Comparison of ENCODE assay signal across 9 cellular contexts in the genomic region with DNA sequence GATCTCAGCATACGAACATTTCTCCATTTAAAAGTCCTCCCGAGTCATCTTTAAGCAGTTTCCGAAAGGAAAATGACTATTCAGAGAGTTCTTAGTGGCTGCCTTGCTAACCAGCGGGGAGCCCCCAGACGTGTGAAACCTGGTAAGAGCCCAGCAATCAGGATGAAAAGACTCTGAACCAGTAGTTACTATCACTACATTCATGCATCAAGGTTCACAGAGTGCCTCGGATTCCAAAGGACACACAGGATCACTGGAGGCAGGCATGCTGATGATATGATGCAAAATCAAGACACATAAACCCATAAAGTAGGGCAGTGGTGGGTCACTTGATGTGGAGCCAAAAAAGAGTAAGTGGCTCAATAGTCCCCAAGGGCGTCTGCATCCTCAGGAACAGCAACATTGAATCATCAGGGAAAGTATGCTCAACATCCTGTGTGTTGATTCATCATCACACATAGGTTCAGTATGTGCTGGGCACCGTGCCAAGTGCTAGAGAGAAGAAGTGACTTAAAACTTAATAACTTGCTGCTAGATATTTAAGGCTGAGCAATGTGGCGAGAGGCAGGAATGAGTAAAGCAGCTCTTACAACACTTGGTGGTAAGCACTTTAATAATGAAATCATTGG. TPM values are rescaled to one million over a fixed set of nuclear protein-coding genes. Genes with fewer than 3 reads are reported as not detected.
DNase-seq lines count a peak whose midpoint lies in the region; ATAC-seq, FAIRE-seq and TF ChIP-seq lines count a peak whose summit lies in the region.
"Had no signal": no experiment of that assay in that cellular context is flagged by ENCODE, and none has a peak within 500 bp of the region (broad histone marks: within the 10 kb centered on the region; RNA-seq: fewer than 3 reads in every experiment).

No MANE protein-coding gene starts in this region.

- TF ChIP-seq RAD21 in A549 (conservative IDR thresholded peaks at IDR 0.05 in 1 of 2, IDR thresholded peaks at IDR 0.05 in 1 of 2) = peak in 1 of 2 experiments; percentile 9; a peak in 1 of 5 replicates

- POLR2A ChIA-PET in A549 (lab: Yijun Ruan, JAX) (interaction anchor here (1.1 to 1.4 kb wide), 3 partner anchors 22 to 52 kb away, joined by 3 to 10 read pairs (median 4); no protein-coding TSS in a partner anchor), RWPE1 (lab: Yijun Ruan, JAX; ENCODE audit: low non-redundant PET) (no interaction called here)

- peak; percentile 81 to 89 for ATAC-seq in A549
- ATAC-seq in GM21619 (IDR thresholded peaks at IDR 0.05; ENCODE audit: unreplicated experiment) = peak; percentile 65
- peak; percentile 77 for ATAC-seq in gastroesophageal sphincter
- ATAC-seq in psoas muscle = peak in 3 of 4 donors; percentile 67 to 84 (median 82)
- ATAC-seq in HG02678 (IDR thresholded peaks at IDR 0.05; ENCODE audit: unreplicated experiment) = no peak
- no peak for ATAC-seq in HG02759 (IDR thresholded peaks at IDR 0.05; ENCODE audit: unreplicated experiment)

- no peaks in the 10 kb centered on the region for H3K36me3 ChIP-seq in gastroesophageal sphincter
- H3K36me3 ChIP-seq in psoas muscle (ENCODE audit: insufficient read depth in 1 of 2, low read depth in 1 of 2) = no peaks in the 10 kb centered on the region

- DNase-seq in A549 (ENCODE audit: low read depth in 1 of 2, low spot score in 1 of 2) (peak; percentile 92 to 99), RWPE1 (ENCODE audit: low spot score) (peak; percentile 97), psoas muscle (peak; percentile 84 to 89)
- DNase-seq in activated gamma-delta T cell treated with anti-CD3 and anti-CD28 coated beads, Interleukin-2, amount 50 U/mL, for 16 hours (ENCODE audit: low read depth) = peak; percentile 34

- peak; percentile 87 to 93; a peak in 4 of 5 replicates for TF ChIP-seq EP300 in A549 (IDR thresholded peaks at IDR 0.05)
- TF ChIP-seq EP300 in gastroesophageal sphincter (IDR thresholded peaks at IDR 0.05) = no peak

- CTCF ChIA-PET in A549 (lab: Yijun Ruan, JAX) (interaction anchor here (1.0 to 2.4 kb wide), 4 partner anchors 45 to 73 kb away, joined by 3 to 14 read pairs (median 3); no protein-coding TSS in a partner anchor), RWPE1 (lab: Yijun Ruan, JAX) (interaction anchor here (0.5 to 1.6 kb wide), 3 partner anchors 11 to 71 kb away, joined by 3 to 5 read pairs (median 3); no protein-coding TSS in a partner anchor)

- H3K4me3 ChIP-seq in A549 (peak overlapping the region; percentile 45), gastroesophageal sphincter (no peak overlapping the region), psoas muscle (no peak overlapping the region)

- FAIRE-seq in A549 (lab: Jason Lieb, UNC) = peak; percentile 87
- FAIRE-seq: G401.6 had no signal

- intact Hi-C loops in psoas muscle (cut with DNase I) = no loop called here

- WGBS in A549 (ENCODE audit: missing lambda C conversion rate) = under 1% methylated on average over 9 of the region's 9 CpGs
- 15 to 18% methylated on average over 6 to 9 of the region's 9 CpGs for WGBS in gastroesophageal sphincter (ENCODE audit: low coverage in 1 of 2), 2 donors
- WGBS in psoas muscle, 3 donors = 38 to 43% (median 41%) methylated on average over 9 of the region's 9 CpGs

- H3K27ac ChIP-seq in A549 = peak overlapping the region; percentile 93 to 98
- H3K27ac ChIP-seq in RWPE1 = peak overlapping the region; percentile 93
- H3K27ac ChIP-seq in gastroesophageal sphincter = peak overlapping the region in 2 of 4 donors; percentile 69 to 80
- H3K27ac ChIP-seq in psoas muscle = no peak overlapping the region

- TF ChIP-seq CTCF in A549 (IDR thresholded peaks at IDR 0.05) (no peak), RWPE1 (conservative IDR thresholded peaks at IDR 0.05; ENCODE audit: low read depth) (no peak), gastroesophageal sphincter (IDR thresholded peaks at IDR 0.05) (no peak), psoas muscle (IDR thresholded peaks at IDR 0.05) (no peak)

- peaks cover 10% of the 10 kb centered on the region for H3K27me3 ChIP-seq in gastroesophageal sphincter
- H3K27me3 ChIP-seq in psoas muscle (ENCODE audit: insufficient read depth in 3 of 3, low read length in 2 of 3) = no peaks in the 10 kb centered on the region

- H3K4me2 ChIP-seq in A549 = peak overlapping the region; percentile 81

- peaks cover 2% of the 10 kb centered on the region; the same call in 1 of the 3 replicates for H3K9me3 ChIP-seq in A549
- H3K9me3 ChIP-seq in gastroesophageal sphincter = no peaks in the 10 kb centered on the region
- H3K9me3 ChIP-seq in psoas muscle = no peaks in the 10 kb centered on the region

- H3K4me1 ChIP-seq in A549 (peaks cover 45% of the 10 kb centered on the region), gastroesophageal sphincter (peaks cover 0 to 8% (median 0%) of the 10 kb centered on the region in 3 donors), psoas muscle (no peaks in the 10 kb centered on the region)

- TF ChIP-seq POLR2A in A549 (IDR thresholded peaks at IDR 0.05; ENCODE audit: low read length) = no peak
- no peak for TF ChIP-seq POLR2A in gastroesophageal sphincter (IDR thresholded peaks at IDR 0.05)

TF ChIP-seq in A549, 52 proteins besides CTCF, POLR2A, EP300 and RAD21 (continues in another document):
- TF ChIP-seq FOSL2 (IDR thresholded peaks at IDR 0.05) (peak; percentile 99), FOSL2 (CRISPR knock-in tag; IDR thresholded peaks at IDR 0.05) (peak; percentile 98), PBX3 (IDR thresholded peaks at IDR 0.05) (peak; percentile 67; the same call in 1 of the 2 replicates), JUNB (IDR thresholded peaks at IDR 0.05) (peak; percentile 98), ZSCAN20 (CRISPR knock-in tag; IDR thresholded peaks at IDR 0.05) (no peak), EHF (CRISPR knock-in tag; IDR thresholded peaks at IDR 0.05) (no peak), GATA3 (IDR thresholded peaks at IDR 0.05; ENCODE audit: borderline replicate concordance) (peak; percentile 97), MYC (IDR thresholded peaks at IDR 0.05; ENCODE audit: borderline replicate concordance, low read length) (0 out of 2 replicates have a peak, but pooled peaks have one; percentile 11), RCOR1 (IDR thresholded peaks at IDR 0.05; ENCODE audit: low read depth, low read length) (no peak), HES2 (IDR thresholded peaks at IDR 0.05) (peak; percentile 58; the same call in 1 of the 2 replicates), HOXB5 (CRISPR knock-in tag; IDR thresholded peaks at IDR 0.05) (no peak), JUN (IDR thresholded peaks at IDR 0.05) (peak; percentile 94 to 99), MAFK (IDR thresholded peaks at IDR 0.05; ENCODE audit: partially characterized antibody) (peak; percentile 1), HDAC2 (IDR thresholded peaks at IDR 0.05) (no peak), RARB (CRISPR knock-in tag; IDR thresholded peaks at IDR 0.05) (peak; percentile 34; the same call in 1 of the 2 replicates), MAZ (IDR thresholded peaks at IDR 0.05; ENCODE audit: borderline replicate concordance, low read depth, low read length) (no peak), ZFP36 (IDR thresholded peaks at IDR 0.05; ENCODE audit: borderline replicate concordance, partially characterized antibody) (no peak), SREBF2 (IDR thresholded peaks at IDR 0.05) (no peak), ZC3H11A (IDR thresholded peaks at IDR 0.05) (no peak), CEBPB (IDR thresholded peaks at IDR 0.05) (peak in 1 of 2 experiments; percentile 93; a peak in 3 of 4 replicates), POLR2AphosphoS2 (conservative IDR thresholded peaks at IDR 0.05; ENCODE audit: low read length) (no peak)
- TF ChIP-seq, protein P1, sequence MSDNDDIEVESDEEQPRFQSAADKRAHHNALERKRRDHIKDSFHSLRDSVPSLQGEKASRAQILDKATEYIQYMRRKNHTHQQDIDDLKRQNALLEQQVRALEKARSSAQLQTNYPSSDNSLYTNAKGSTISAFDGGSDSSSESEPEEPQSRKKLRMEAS (IDR thresholded peaks at IDR 0.05) = peak; percentile 86

RNA-seq across cellular contexts. Expression of gene CCL20, which starts 4.4 kb away (rescaled TPM):
- polyA plus RNA-seq in A549 (2011; rRNA removed) (3.4 and 6.5 TPM in 2 replicates), A549 (2017; fragmentation: RNase III; extraction: RNeasy Plus Mini Kit Qiagen cat#74134 plus additional on column Dnase treatment) (0.43 to 1.1 TPM (median 0.45 TPM) in 3 replicates), psoas muscle (under 1 TPM in 2 of 3 donors, not detected in 1; 0.18 to 0.36 TPM)
- polyA plus RNA-seq in A549 (2012; cell fraction: cytosol; rRNA removed) = 0.57 and 1.3 TPM in 2 replicates
- 0.18 and 0.47 TPM in 2 replicates for polyA plus RNA-seq in A549 (2012; cell fraction: nucleus; rRNA removed)
- polyA minus RNA-seq in A549 (2011; rRNA and poly(A)+ RNA removed) = 1.8 and 2.7 TPM in 2 replicates
- total RNA-seq in gastroesophageal sphincter (1 to 10 TPM in 1 of 4 donors, not detected in 3; 3.1 TPM), psoas muscle (under 1 TPM in 2 of 4 donors, not detected in 2; 0.59 to 0.92 TPM)

RNA-seq across cellular contexts. Expression of gene DAW1, which starts 53.4 kb away (rescaled TPM):
- 2.2 and 2.7 TPM in 2 replicates for polyA plus RNA-seq in A549 (2011; rRNA removed)
- polyA plus RNA-seq in A549 (2012; cell fraction: cytosol; rRNA removed) = 1.1 and 1.2 TPM in 2 replicates
- polyA plus RNA-seq in A549 (2012; cell fraction: nucleus; rRNA removed) = 0.54 and 0.56 TPM in 2 replicates
- polyA plus RNA-seq in A549 (2017; fragmentation: RNase III; extraction: RNeasy Plus Mini Kit Qiagen cat#74134 plus additional on column Dnase treatment) = 1.1 to 2.0 TPM (median 1.3 TPM) in 3 replicates
- 0.83 and 0.91 TPM in 2 replicates for polyA minus RNA-seq in A549 (2011; rRNA and poly(A)+ RNA removed)
- total RNA-seq in gastroesophageal sphincter = not detected
- total RNA-seq in psoas muscle = not detected
- under 1 TPM in 2 of 3 donors, not detected in 1; 0.03 to 0.21 TPM for polyA plus RNA-seq in psoas muscle

Comparison
In these comparisons a context has a peak if more than half of its experiments do, and no peak if none do; other contexts are left out.
1. ATAC-seq: peak in A549 (2 of 2), GM21619 (single experiment), gastroesophageal sphincter (single experiment) and psoas muscle (3 of 4); none in HG02678 (single experiment) and HG02759 (single experiment).
2. DNase-seq: peak in every context shown above with its lines; median percentile 97 in RWPE1; 96 in A549; 86 in psoas muscle; 34 in activated gamma-delta T cell treated with anti-CD3 and anti-CD28 coated beads, Interleukin-2, amount 50 U/mL, for 16 hours.